In the genomic region with DNA sequence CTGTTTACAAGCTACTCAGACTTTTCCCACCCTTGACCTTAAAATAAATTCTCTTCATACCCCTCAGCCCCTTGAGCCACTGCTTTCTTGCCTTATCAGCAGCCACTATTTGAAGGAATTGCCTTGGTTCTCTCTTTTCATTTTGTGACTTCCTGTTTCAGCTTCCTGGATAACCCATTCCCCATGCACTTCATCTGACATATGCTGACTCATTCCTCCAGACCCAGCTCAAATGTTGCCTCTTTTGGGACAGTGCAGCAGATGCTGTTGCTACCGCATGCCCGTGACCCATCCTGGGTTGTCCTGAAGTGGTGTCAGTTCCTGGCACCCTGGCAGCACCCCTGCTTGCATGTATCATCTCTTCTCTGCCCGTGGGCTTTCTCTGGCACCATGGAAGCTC, we compare ENCODE assay signal across 22 cellular contexts.
DNase-seq lines count a peak whose midpoint lies in the region; ATAC-seq, FAIRE-seq and TF ChIP-seq lines count a peak whose summit lies in the region.
"Had no signal": no experiment of that assay in that cellular context is flagged by ENCODE, and none has a peak within 500 bp of the region (broad histone marks: within the 10 kb centered on the region; RNA-seq: fewer than 3 reads in every experiment).

No MANE protein-coding gene starts in this region.

- H3K14ac ChIP-seq in H1 (ENCODE audit: insufficient read length) = no peak overlapping the region

- H4K5ac ChIP-seq in H1 (ENCODE audit: insufficient read length, low read depth, low read length) = no peak overlapping the region

- no peak overlapping the region for H4K91ac ChIP-seq in H1 (replicated peaks; ENCODE audit: insufficient read length, low read length)

- no peaks in the 10 kb centered on the region for H3K4me1 ChIP-seq in H1 (replicated peaks in 1 of 4; ENCODE audit: control insufficient read depth in 3 of 4, insufficient read depth in 4 of 4, low read length in 3 of 4)
- H3K4me1 ChIP-seq: Peyer's patch had no signal

- H2BK12ac ChIP-seq in H1 (ENCODE audit: low read depth, low read length) = 0 out of 2 replicates have a peak overlapping the region, but pooled peaks have one; percentile 2

- 0 out of 7 replicates have a peak, but pooled peaks cover 0 to 2% (median 0%) of the 10 kb centered on the region in 4 experiments for H3K27me3 ChIP-seq in H1 (replicated peaks in 1 of 4; ENCODE audit: control insufficient read depth in 3 of 4, extremely low read depth in 1 of 4, insufficient read depth in 3 of 4, low read length in 3 of 4)
- H3K27me3 ChIP-seq: Peyer's patch had no signal

- no peak overlapping the region for H3K23ac ChIP-seq in H1 (ENCODE audit: insufficient read length)

- no peak for TF ChIP-seq RAD21 in H1 (IDR thresholded peaks at IDR 0.05 in 1 of 2, conservative IDR thresholded peaks at IDR 0.05 in 1 of 2; ENCODE audit: low read depth in 2 of 2, low read length in 2 of 2)

- H3K4me3 ChIP-seq in HFF-Myc (replicated peaks; ENCODE audit: low read depth, low read length) = no peak overlapping the region
- no peak overlapping the region for H3K4me3 ChIP-seq in NB4 (ENCODE audit: low read depth, low read length)
- H3K4me3 ChIP-seq in H1 (ENCODE audit: extremely low read depth in 1 of 4, insufficient read depth in 2 of 4, low read depth in 3 of 4, low read length in 4 of 4) = no peak overlapping the region
- H3K4me3 ChIP-seq: GM12878, Peyer's patch had no signal

- DNase-seq in Daoy (ENCODE audit: low read depth) = peak; percentile 27
- peak; percentile 11 for DNase-seq in HFF-Myc (ENCODE audit: extremely low read depth, low read depth)
- peak; percentile 14 for DNase-seq in NB4 (ENCODE audit: low read depth)
- DNase-seq in H1 (ENCODE audit: low read depth in 1 of 2, low spot score in 2 of 2) = no peak
- DNase-seq in effector CD4-positive, alpha-beta T cell = no peak
- no peak for DNase-seq in erythroblast (lab: John Stamatoyannopoulos, UW)
- DNase-seq: ACHN; CD4-positive, alpha-beta T cell; DMS79; Kasumi-1; NCI-H1048; NCI-H1436 treated with DMSO at 0.1 percent for 48 hours; NCI-H2029 treated with DMSO at 0.1 percent for 48 hours; NCI-H2171 treated with DMSO at 0.1 percent for 48 hours; NCI-H748 treated with DMSO at 0.1 percent for 48 hours; Peyer's patch; SHP77; T-helper 2 cell had no signal

- no peak overlapping the region for H2BK20ac ChIP-seq in H1 (ENCODE audit: low read length)

- no peak for TF ChIP-seq CTCF in HFF-Myc (IDR thresholded peaks at IDR 0.05; ENCODE audit: low read depth, low read length, missing control alignments)
- no peak for TF ChIP-seq CTCF in NB4 (IDR thresholded peaks at IDR 0.05; ENCODE audit: low read depth, low read length)
- no peak for TF ChIP-seq CTCF in H1 (IDR thresholded peaks at IDR 0.05; ENCODE audit: control extremely low read depth in 1 of 3, insufficient read depth in 1 of 3, low read depth in 1 of 3, low read length in 3 of 3)

- no peaks in the 10 kb centered on the region for H3K23me2 ChIP-seq in H1 (ENCODE audit: low read depth, low read length)

- 80% methylated on average over 3 of the region's 3 CpGs; no CpG with 5 or more reads in 1 of the 2 experiments for WGBS in H1 (ENCODE audit: extremely low coverage in 1 of 2, insufficient coverage in 1 of 2, insufficient read length in 1 of 2, insufficient replicate concordance in 2 of 2, low coverage in 1 of 2, low lambda C conversion rate in 2 of 2, missing lambda C conversion rate in 1 of 2), 2 experiments

- no peaks in the 10 kb centered on the region for H3K36me3 ChIP-seq in H1 (ENCODE audit: control insufficient read depth in 2 of 4, insufficient read depth in 4 of 4, low read length in 3 of 4)
- H3K36me3 ChIP-seq: Peyer's patch had no signal

- no peak for ATAC-seq in GM18873 (IDR thresholded peaks at IDR 0.05; ENCODE audit: low FRiP score, unreplicated experiment)
- ATAC-seq: GM12878 had no signal

- no peak for FAIRE-seq in H1 (lab: Jason Lieb, UNC)
- FAIRE-seq: G401.6, GM12878, H54 had no signal

- no peak overlapping the region for H2AK5ac ChIP-seq in H1 (ENCODE audit: low read depth, low read length)

- H2AFZ ChIP-seq in H1 (ENCODE audit: low read length) = no peak overlapping the region

- H2BK15ac ChIP-seq in H1 (ENCODE audit: low read length) = 0 out of 2 replicates have a peak overlapping the region, but pooled peaks have one; percentile 46

- H4K8ac ChIP-seq in H1 (ENCODE audit: extremely low read depth, insufficient read depth, low read length) = no peak overlapping the region

- no peak overlapping the region for H2BK120ac ChIP-seq in H1 (replicated peaks; ENCODE audit: low read depth, low read length)

- no peak overlapping the region for H3K18ac ChIP-seq in H1 (ENCODE audit: extremely low read depth, low read length)

- no peak overlapping the region for H3K56ac ChIP-seq in H1 (replicated peaks; ENCODE audit: insufficient read length, low read depth, low read length)

- H3K9me3 ChIP-seq in H1 (ENCODE audit: insufficient read depth in 2 of 2, low read depth in 1 of 2, low read length in 1 of 2) = no peaks in the 10 kb centered on the region
- H3K9me3 ChIP-seq: Peyer's patch had no signal

- no peak overlapping the region for H3K4me2 ChIP-seq in H1 (ENCODE audit: insufficient read depth in 1 of 2, low read depth in 2 of 2, low read length in 2 of 2)

- H3K79me2 ChIP-seq in H1 (ENCODE audit: control insufficient read depth in 1 of 2, insufficient read depth in 2 of 2, low read length in 2 of 2) = no peaks in the 10 kb centered on the region

- POLR2A ChIA-PET in H1 (lab: Charles Lee; ENCODE audit: partially characterized antibody) = no interaction called here

- TF ChIP-seq EP300 in H1 (IDR thresholded peaks at IDR 0.05; ENCODE audit: borderline replicate concordance in 1 of 2, low read depth in 2 of 2, low read length in 2 of 2) = no peak

- no peak overlapping the region for H3K27ac ChIP-seq in H1 (ENCODE audit: low read depth, low read length)
- H3K27ac ChIP-seq: Peyer's patch had no signal

- no peaks in the 10 kb centered on the region for H3K79me1 ChIP-seq in H1 (ENCODE audit: low read depth, low read length)

- H2BK5ac ChIP-seq in H1 (ENCODE audit: low read depth, low read length) = no peak overlapping the region

- no peak overlapping the region for H3K4ac ChIP-seq in H1 (replicated peaks; ENCODE audit: insufficient read length, low read depth, low read length)

- CTCF ChIA-PET in H1 (lab: Charles Lee; ENCODE audit: partially characterized antibody) = interaction anchor here (0.7 kb wide), 1 partner anchor 16 kb away, joined by 4 read pairs; no protein-coding TSS in a partner anchor

- TF ChIP-seq POLR2A in NB4 (IDR thresholded peaks at IDR 0.05; ENCODE audit: extremely low read depth, insufficient read length) (no peak), H1 (IDR thresholded peaks at IDR 0.05; ENCODE audit: control extremely low read depth in 1 of 2, low read depth in 2 of 2, low read length in 2 of 2) (no peak), erythroblast (IDR thresholded peaks at IDR 0.05; ENCODE audit: low read length) (no peak)

- no peak overlapping the region for H3K9ac ChIP-seq in H1 (replicated peaks in 1 of 4; ENCODE audit: extremely low read depth in 1 of 4, low read depth in 3 of 4, low read length in 3 of 4)

- no peaks in the 10 kb centered on the region for H4K20me1 ChIP-seq in H1 (replicated peaks in 1 of 2; ENCODE audit: control insufficient read depth in 1 of 2, insufficient read depth in 2 of 2, low read length in 2 of 2)

TF ChIP-seq in H1, 55 proteins besides CTCF, POLR2A, EP300 and RAD21:
- TF ChIP-seq JUN (IDR thresholded peaks at IDR 0.05; ENCODE audit: low read depth, low read length) (no peak), SAP30 (IDR thresholded peaks at IDR 0.05; ENCODE audit: insufficient read depth, insufficient replicate concordance, low read length) (no peak), NANOG (IDR thresholded peaks at IDR 0.05; ENCODE audit: insufficient read depth, low read depth, low read length, poor library complexity, severe bottlenecking) (no peak), FOSL1 (IDR thresholded peaks at IDR 0.05; ENCODE audit: insufficient read depth, low read depth, low read length) (no peak), CHD1 (IDR thresholded peaks at IDR 0.05; ENCODE audit: low read depth, low read length) (no peak), NRF1 (IDR thresholded peaks at IDR 0.05; ENCODE audit: low read depth, low read length) (no peak), CHD2 (IDR thresholded peaks at IDR 0.05; ENCODE audit: low read length) (no peak), TAF7 (optimal IDR thresholded peaks at IDR 0.05; ENCODE audit: borderline replicate concordance, low read depth, low read length) (no peak), SIRT6 (IDR thresholded peaks at IDR 0.05; ENCODE audit: low read length) (no peak), EGR1 (IDR thresholded peaks at IDR 0.05; ENCODE audit: borderline replicate concordance, low read depth, low read length) (no peak), TBP (IDR thresholded peaks at IDR 0.05; ENCODE audit: low read depth, low read length) (no peak), CEBPB (IDR thresholded peaks at IDR 0.05; ENCODE audit: low read depth, low read length) (no peak), TCF12 (IDR thresholded peaks at IDR 0.05; ENCODE audit: low read depth, low read length) (no peak), KDM5A (IDR thresholded peaks at IDR 0.05; ENCODE audit: low read length) (no peak)
- TF ChIP-seq, protein P1, sequence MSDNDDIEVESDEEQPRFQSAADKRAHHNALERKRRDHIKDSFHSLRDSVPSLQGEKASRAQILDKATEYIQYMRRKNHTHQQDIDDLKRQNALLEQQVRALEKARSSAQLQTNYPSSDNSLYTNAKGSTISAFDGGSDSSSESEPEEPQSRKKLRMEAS (IDR thresholded peaks at IDR 0.05) = no peak
TF ChIP-seq in H1: peak in this region for 0.

Comparison
In these comparisons a context has a peak if more than half of its experiments do, and no peak if none do; other contexts are left out.
1. DNase-seq: peak in Daoy (single experiment), HFF-Myc (single experiment) and NB4 (single experiment); none in H1 (0 of 2), effector CD4-positive, alpha-beta T cell (single experiment) and erythroblast (0 of 2).